In the genomic region with DNA sequence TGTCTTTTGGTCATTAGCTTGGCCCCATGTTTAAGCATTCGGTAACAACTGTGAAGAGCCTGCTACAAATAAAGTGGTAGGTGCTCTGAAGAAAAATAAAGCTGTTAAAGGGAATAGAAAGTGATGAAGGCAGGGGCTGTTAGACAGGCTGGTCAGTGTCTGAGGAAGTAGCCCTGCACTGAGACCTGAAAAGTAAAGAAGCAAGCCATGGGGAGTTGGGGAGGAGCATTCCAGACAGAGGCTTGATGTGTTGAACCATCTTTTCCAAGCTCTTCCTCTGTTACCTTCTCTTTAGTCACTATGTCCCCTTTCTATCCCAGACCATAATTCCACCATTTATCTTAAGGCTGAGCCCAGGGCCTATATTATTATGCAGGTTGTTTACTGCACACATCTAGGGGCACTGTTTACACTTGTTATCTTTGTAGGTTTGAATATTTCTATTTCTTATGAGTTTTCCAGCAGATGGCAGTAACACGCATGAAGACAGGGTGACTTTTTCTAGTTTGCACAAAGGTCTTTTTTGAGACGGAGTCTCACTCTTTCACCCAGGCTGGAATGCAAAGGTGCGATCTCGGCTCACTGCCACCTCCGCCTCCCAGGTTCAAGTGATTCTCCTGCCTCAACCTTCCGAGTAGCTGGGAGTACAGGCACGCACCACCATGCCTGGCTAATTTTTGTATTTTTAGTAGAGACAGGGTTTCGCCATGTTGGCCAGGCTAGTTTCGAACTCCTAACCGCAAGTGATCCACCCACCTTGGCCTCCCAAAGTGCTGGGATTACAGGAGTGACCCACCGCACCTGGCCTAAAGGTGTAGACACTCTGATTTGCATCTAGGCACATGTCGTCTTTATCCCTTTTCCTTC, we compare ENCODE assay signal across 13 cellular contexts. TPM values are rescaled to one million over a fixed set of nuclear protein-coding genes. Genes with fewer than 3 reads are reported as not detected.
DNase-seq lines count a peak whose midpoint lies in the region; ATAC-seq, FAIRE-seq and TF ChIP-seq lines count a peak whose summit lies in the region.
"Had no signal": no experiment of that assay in that cellular context is flagged by ENCODE, and none has a peak within 500 bp of the region (broad histone marks: within the 10 kb centered on the region; RNA-seq: fewer than 3 reads in every experiment).

No MANE protein-coding gene starts in this region.

- no peak for DNase-seq in CD14-positive monocyte (ENCODE audit: low spot score)
- DNase-seq in K562 (ENCODE audit: extremely low read depth in 1 of 4, low spot score in 3 of 4), result peak in 1 of 4 experiments; percentile 50
- DNase-seq in mucosa of descending colon, result no peak
- no peak for DNase-seq in stimulated activated CD4-positive, alpha-beta T cell treated with anti-CD3 and anti-CD28 coated beads, Interleukin-4, amount 100 ng/mL, for 4 hours
- DNase-seq in NCI-H1092 (lab: John Stamatoyannopoulos, UW), result no peak
- DNase-seq: activated effector memory CD4-positive, alpha-beta T cell treated with anti-CD3 and anti-CD28 coated beads, Interleukin-2, amount 50 U/mL, for 16 hours; kidney glomerular epithelial cell had no signal

- TF ChIP-seq RAD21 in K562 (CRISPR knock-in tag; conservative IDR thresholded peaks at IDR 0.05 in 1 of 2, IDR thresholded peaks at IDR 0.05 in 1 of 2), result peak in 1 of 2 experiments; percentile 19; a peak in 1 of 4 replicates

- no peaks in the 10 kb centered on the region for H3K9me3 Mint-ChIP-seq in CD14-positive monocyte

- in situ Hi-C loops in K562 (cut with MboI), result no loop called here

- no peaks in the 10 kb centered on the region for H3K9me1 ChIP-seq in K562 (ENCODE audit: control insufficient read depth, insufficient read depth, low read length)

- H3K27ac ChIP-seq in K562 (ENCODE audit: extremely low read depth, low read depth, low read length), result peak overlapping the region; percentile 57

- no peaks in the 10 kb centered on the region for H3K9me2 ChIP-seq in Loucy (replicated peaks; ENCODE audit: low read depth, low read length)

- no peak overlapping the region for H3K4me2 ChIP-seq in Loucy (ENCODE audit: low read depth, low read length, poor library complexity, severe bottlenecking)
- peak overlapping the region; percentile 71 for H3K4me2 ChIP-seq in K562 (ENCODE audit: insufficient read depth, low read length)

- no peak for TF ChIP-seq POLR2A in K562 (conservative IDR thresholded peaks at IDR 0.05)

- no peak for TF ChIP-seq EP300 in K562 (IDR thresholded peaks at IDR 0.05; ENCODE audit: low read length)

- peaks cover 16% of the 10 kb centered on the region for H3K36me3 ChIP-seq in Loucy (ENCODE audit: insufficient read depth, low read length)
- peaks cover 17% of the 10 kb centered on the region; the same call in 1 of the 3 replicates for H3K36me3 ChIP-seq in K562 (ENCODE audit: control insufficient read depth, insufficient read depth, low read length)
- no peaks in the 10 kb centered on the region for H3K36me3 ChIP-seq in mucosa of descending colon (ENCODE audit: low read depth)

- CTCF ChIA-PET in K562 (lab: Yijun Ruan, JAX; ENCODE audit: low intra/inter-chr PET ratio), result no interaction called here

- no peaks in the 10 kb centered on the region for H3K9me3 ChIP-seq in Loucy (ENCODE audit: insufficient read depth, low read depth, low read length)
- no peaks in the 10 kb centered on the region for H3K9me3 ChIP-seq in K562 (replicated peaks; ENCODE audit: control insufficient read depth, insufficient read depth, low read depth, low read length)
- H3K9me3 ChIP-seq in mucosa of descending colon, result no peaks in the 10 kb centered on the region
- H3K9me3 ChIP-seq: HAP-1 had no signal

- H4K20me1 ChIP-seq in Loucy (ENCODE audit: insufficient read depth, low read length, poor library complexity, severe bottlenecking), result peaks cover 18% of the 10 kb centered on the region
- H4K20me1 ChIP-seq in K562 (replicated peaks; ENCODE audit: control insufficient read depth, insufficient read depth, low read length), result 0 out of 2 replicates have a peak, but pooled peaks cover 6% of the 10 kb centered on the region

- H3K4me3 Mint-ChIP-seq in CD14-positive monocyte, result no peak overlapping the region

- H3K9ac ChIP-seq in Loucy (ENCODE audit: low read depth, low read length, poor library complexity, severe bottlenecking) (no peak overlapping the region), K562 (ENCODE audit: insufficient read depth in 1 of 2, low read depth in 2 of 2, low read length in 2 of 2) (peak overlapping the region; percentile 37 to 84; a peak in 2 of 4 replicates)

- peak; percentile 72 for FAIRE-seq in K562 (lab: Jason Lieb, UNC)
- FAIRE-seq: TTC549 had no signal

- intact Hi-C loops in CD14-positive monocyte (cut with micrococcal nuclease) (no loop called here), K562 (cut with micrococcal nuclease) (loop anchor here (2.0 to 10.0 kb wide), 2 partner anchors 75 to 399 kb away; a partner anchor contains a TSS), mucosa of descending colon (cut with DNase I, micrococcal nuclease) (no loop called here)

- H2AFZ ChIP-seq in Loucy (ENCODE audit: low read length) (no peak overlapping the region), K562 (ENCODE audit: low read depth, low read length) (peak overlapping the region; percentile 41)

- H3K4me1 ChIP-seq in Loucy (ENCODE audit: insufficient read depth, low read length, poor library complexity, severe bottlenecking) (peaks cover 3% of the 10 kb centered on the region), K562 (replicated peaks in 1 of 2; ENCODE audit: control insufficient read depth in 2 of 2, insufficient read depth in 2 of 2, low read length in 2 of 2) (peaks cover 11 to 25% of the 10 kb centered on the region in 2 experiments; a peak in 4 of 5 replicates), mucosa of descending colon (ENCODE audit: low read depth) (no peaks in the 10 kb centered on the region)

- peak; percentile 80 for ATAC-seq in K562
- peak; percentile 21 for ATAC-seq in mucosa of descending colon
- no peak for ATAC-seq in GM21390 (IDR thresholded peaks at IDR 0.05; ENCODE audit: unreplicated experiment)
- no peak for ATAC-seq in HG02885 (IDR thresholded peaks at IDR 0.05; ENCODE audit: poor library complexity, unreplicated experiment)
- ATAC-seq: sciatic nerve had no signal

- H3K27me3 ChIP-seq in Loucy (ENCODE audit: insufficient read depth, low read length, poor library complexity, severe bottlenecking) (no peaks in the 10 kb centered on the region), K562 (ENCODE audit: control insufficient read depth in 2 of 2, insufficient read depth in 2 of 2, low read length in 2 of 2) (no peaks in the 10 kb centered on the region)

- no peak for TF ChIP-seq CTCF in CD14-positive monocyte (IDR thresholded peaks at IDR 0.05)
- TF ChIP-seq CTCF in Loucy (conservative IDR thresholded peaks at IDR 0.05; ENCODE audit: low read length), result peak; percentile 55
- peak; percentile 40 to 57 (median 50); a peak in 5 of 6 replicates for TF ChIP-seq CTCF in K562 (IDR thresholded peaks at IDR 0.05 in 2 of 3, conservative IDR thresholded peaks at IDR 0.05 in 1 of 3; ENCODE audit: insufficient read depth in 2 of 3, low read depth in 1 of 3, low read length in 3 of 3)
- TF ChIP-seq CTCF in mucosa of descending colon (IDR thresholded peaks at IDR 0.05), result no peak

- peaks cover 55% of the 10 kb centered on the region; the same call in 1 of the 2 replicates for H3K79me2 ChIP-seq in Loucy (ENCODE audit: insufficient read depth, low read length)
- peaks cover 50% of the 10 kb centered on the region for H3K79me2 ChIP-seq in K562 (ENCODE audit: control insufficient read depth, insufficient read depth, low read length)

- BruUV-seq in K562 (replicated peaks; lab: Mats Ljungman, UMichigan), result no TSS peak

- peak overlapping the region in 4 of 7 donors; percentile 47 to 78 (median 69) for H3K27ac Mint-ChIP-seq in CD14-positive monocyte

- no peaks in the 10 kb centered on the region for H3F3A ChIP-seq in Loucy (ENCODE audit: low read depth)

- H3K4me3 ChIP-seq in Loucy (ENCODE audit: low read length, poor library complexity, severe bottlenecking), result no peak overlapping the region
- H3K4me3 ChIP-seq in K562, result no peak overlapping the region; the same call in 1 of the 2 replicates
- no peak overlapping the region for H3K4me3 ChIP-seq in mucosa of descending colon
- H3K4me3 ChIP-seq: HAP-1 had no signal

- H3K4me1 Mint-ChIP-seq in CD14-positive monocyte, result peaks cover 19% of the 10 kb centered on the region

- H3K36me3 Mint-ChIP-seq in CD14-positive monocyte, result peaks cover 18 to 46% of the 10 kb centered on the region in 2 donors

- WGBS in K562 (ENCODE audit: insufficient coverage, low coverage, missing lambda C conversion rate), result 15% methylated on average over 12 of the region's 13 CpGs

- no peaks in the 10 kb centered on the region for H3K27me3 Mint-ChIP-seq in CD14-positive monocyte (ENCODE audit: low read depth in 3 of 3)

- POLR2A ChIA-PET in K562 (lab: Yijun Ruan, JAX), result interaction anchor here (0.6 to 2.1 kb wide), 5 partner anchors 10 to 291 kb away, joined by 3 to 5 read pairs (median 3); no protein-coding TSS in a partner anchor

TF ChIP-seq in K562, 482 proteins besides CTCF, POLR2A, EP300 and RAD21 (continues in another document):
- TF ChIP-seq GTF2E2 (tag; IDR thresholded peaks at IDR 0.05), result no peak
- no peak for TF ChIP-seq POU5F1 (IDR thresholded peaks at IDR 0.05; ENCODE audit: borderline replicate concordance, low read depth, low read length, partially characterized antibody)
- no peak for TF ChIP-seq ARHGAP35 (IDR thresholded peaks at IDR 0.05; ENCODE audit: partially characterized antibody)

RNA-seq across cellular contexts. Expression of a gene that starts 23.0 kb away (rescaled TPM):
- polyA plus RNA-seq in CD14-positive monocyte, result not detected
- 11.1 and 14.8 TPM in 2 replicates for total RNA-seq in K562 (2011; cell fraction: chromatin; rRNA removed; ENCODE audit: low replicate concordance)
- total RNA-seq in K562 (2011; cell fraction: nucleolus; rRNA removed), result 8.8 and 11.5 TPM in 2 replicates
- total RNA-seq in K562 (2011; cell fraction: nucleoplasm; rRNA removed), result 12.8 and 16.3 TPM in 2 replicates
- 6.7 and 7.6 TPM in 2 replicates for total RNA-seq in K562 (2014; rRNA removed)
- 2.9 and 3.0 TPM in 2 replicates for total RNA-seq in K562 (2014; rRNA removed; fragmentation: Illumina TruSeq; extraction: Trizol)
- 3.7 and 4.2 TPM in 2 replicates for total RNA-seq in K562 (2015; rRNA removed; fragmentation: Illumina TruSeq; extraction: Trizol)
- total RNA-seq in K562 (2021), result 8.4 and 12.3 TPM in 2 replicates
- 2.6 and 2.8 TPM in 2 replicates for polyA plus RNA-seq in K562 (2011; rRNA removed)
- 1.7 and 4.1 TPM in 2 replicates for polyA plus RNA-seq in K562 (2011; cell fraction: cytosol; rRNA removed)
- polyA plus RNA-seq in K562 (2011; cell fraction: nucleus; rRNA removed), result 10.4 and 14.9 TPM in 2 replicates
- polyA plus RNA-seq in K562 (2012), result 3.1 and 3.3 TPM in 2 replicates
- 2.5 and 2.6 TPM in 2 replicates for polyA plus RNA-seq in K562 (2014; fragmentation: Illumina TruSeq; extraction: Trizol)
- polyA plus RNA-seq in K562 (2014; fragmentation: Nextera tagmentation; extraction: Ambion mirVana), result under 1 TPM; 0.45 TPM
- 4.6 and 5.1 TPM in 2 replicates for polyA plus RNA-seq in K562 (2014; rRNA removed)
- 1.9 and 2.1 TPM in 2 replicates for polyA minus RNA-seq in K562 (2011; rRNA and poly(A)+ RNA removed)
- 2.3 and 4.7 TPM in 2 replicates for polyA minus RNA-seq in K562 (2011; cell fraction: cytosol; rRNA and poly(A)+ RNA removed)
- 5.1 and 5.3 TPM in 2 replicates for polyA minus RNA-seq in K562 (2011; cell fraction: nucleus; rRNA and poly(A)+ RNA removed)
- 10 to 100 TPM in 1 of 3 donors, 1 to 10 TPM in 2; 4.8 to 27.1 (median 5.4) TPM for total RNA-seq in mucosa of descending colon

Comparison
In these comparisons a context has a peak if more than half of its experiments do, and no peak if none do; other contexts are left out.
1. CTCF ChIP-seq: peak in Loucy (single experiment) and K562 (3 of 3); none in CD14-positive monocyte (single experiment) and mucosa of descending colon (single experiment).
2. ATAC-seq: peak in K562 (single experiment) and mucosa of descending colon (single experiment); none in GM21390 (single experiment) and HG02885 (single experiment).